ENCODE assay signal across 16 cellular contexts in genomic region chr4:67580577-67580976, GRCh38.
DNase-seq lines count a peak whose midpoint lies in the region; ATAC-seq lines count a peak whose summit lies in the region.
"Had no signal": no experiment of that assay in that cellular context is flagged by ENCODE, and none has a peak within 500 bp of the region (broad histone marks: within the 10 kb centered on the region; RNA-seq: fewer than 3 reads in every experiment).

No MANE protein-coding gene starts in this region.

- no peaks in the 10 kb centered on the region for H3K9me3 Mint-ChIP-seq in activated naive CD8-positive, alpha-beta T cell (ENCODE audit: low read depth)
- H3K9me3 Mint-ChIP-seq: natural killer cell had no signal

- no peaks in the 10 kb centered on the region for H3K27me3 Mint-ChIP-seq in activated naive CD8-positive, alpha-beta T cell

- H3K4me3 Mint-ChIP-seq in activated naive CD8-positive, alpha-beta T cell = no peak overlapping the region

- no peaks in the 10 kb centered on the region for H3K36me3 Mint-ChIP-seq in activated naive CD8-positive, alpha-beta T cell
- H3K36me3 Mint-ChIP-seq: CD8-positive, alpha-beta T cell; natural killer cell had no signal

- DNase-seq in GM19240 (ENCODE audit: insufficient read length, low spot score) (no peak), kidney glomerular epithelial cell (lab: John Stamatoyannopoulos, UW) (no peak), SIG-M5 treated with dmso at 0.1 percent for 504 hours (lab: John Stamatoyannopoulos, UW; ENCODE audit: unreplicated experiment) (no peak), NCI-H1930 (lab: John Stamatoyannopoulos, UW) (no peak)
- DNase-seq: amniotic stem cell; CD8-positive, alpha-beta T cell; dorsolateral prefrontal cortex; gastrocnemius medialis; kidney; MV-4-11; natural killer cell had no signal

- H3K27ac Mint-ChIP-seq in activated naive CD8-positive, alpha-beta T cell = peak overlapping the region; percentile 16

- peaks cover 43% of the 10 kb centered on the region for H3K4me1 Mint-ChIP-seq in activated naive CD8-positive, alpha-beta T cell (ENCODE audit: low read depth)

- peak; percentile 29 for ATAC-seq in GM18498 (IDR thresholded peaks at IDR 0.05; ENCODE audit: unreplicated experiment)
- ATAC-seq in GM19351 (IDR thresholded peaks at IDR 0.05; ENCODE audit: unreplicated experiment) = peak; percentile 32
- ATAC-seq in HG02938 (IDR thresholded peaks at IDR 0.05; ENCODE audit: unreplicated experiment) = peak; percentile 37
- ATAC-seq: gastrocnemius medialis, Right ventricle myocardium inferior had no signal
